4 cellular contexts compared by ENCODE assay signal in genomic region chr4:74790652-74791051, GRCh38. TPM values are rescaled to one million over a fixed set of nuclear protein-coding genes. Genes with fewer than 3 reads are reported as not detected.
"Had no signal": no experiment of that assay in that cellular context is flagged by ENCODE, and none has a peak within 500 bp of the region (broad histone marks: within the 10 kb centered on the region; RNA-seq: fewer than 3 reads in every experiment).

No MANE protein-coding gene starts in this region.

- DNase-seq: GDM1, GF-D8 had no signal

- ATAC-seq: GM12878 had no signal

- H3K4me3 ChIP-seq: GM12878 had no signal

RNA-seq across cellular contexts. Expression of gene BTC, which starts 3.7 kb away (rescaled TPM):
- total RNA-seq: G401, GM12878 had no signal
- polyA plus RNA-seq: GM12878 had no signal
